Comparison of ENCODE assay signal across 1 cellular context in the genomic region with DNA sequence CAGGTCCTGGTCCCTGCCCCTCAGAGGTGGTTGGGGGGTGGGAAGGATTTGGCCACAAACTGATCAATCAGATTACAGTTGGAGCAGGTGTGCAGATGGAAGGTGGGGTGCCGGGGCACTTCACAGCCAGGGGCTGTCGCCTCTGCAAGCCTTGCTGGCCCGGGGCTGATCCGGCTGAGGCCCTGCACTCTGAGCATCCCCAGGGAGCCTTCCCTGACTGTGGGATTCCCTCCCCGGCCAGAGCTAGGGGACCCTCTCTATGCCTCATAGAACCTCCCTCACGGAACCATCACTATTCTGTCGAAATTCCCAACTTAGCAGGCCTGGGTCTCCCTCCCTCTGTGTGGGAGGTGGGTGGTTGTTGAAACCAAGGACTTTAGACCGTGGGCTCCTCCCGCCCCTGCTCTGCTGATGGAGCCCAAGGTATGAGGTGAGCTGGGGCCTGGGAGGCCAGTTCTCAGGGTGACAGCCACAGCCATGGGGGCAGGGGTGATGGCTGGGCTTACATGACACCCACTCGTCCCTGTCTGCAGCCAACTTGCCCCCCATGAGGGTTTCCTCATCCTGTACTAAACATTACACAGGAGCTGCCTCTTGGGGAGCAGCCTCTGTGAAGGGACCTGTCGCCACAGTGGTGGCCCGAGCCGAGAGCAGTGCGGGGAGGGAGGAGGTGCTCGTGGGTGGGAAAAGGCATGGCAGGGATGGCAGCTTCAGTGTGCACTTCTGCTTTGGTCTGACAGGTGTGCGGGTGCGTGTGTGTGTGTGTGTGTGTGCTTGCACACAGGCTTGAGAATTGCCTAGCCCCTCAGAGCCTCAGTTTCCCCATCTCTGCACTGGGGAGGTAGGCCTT.
TF ChIP-seq lines count a peak whose summit lies in the region.

No MANE protein-coding gene starts in this region.

TF ChIP-seq in liver, 16 proteins besides CTCF, POLR2A, EP300 and RAD21:
- TF ChIP-seq EGR1 (IDR thresholded peaks at IDR 0.05; ENCODE audit: low read depth in 2 of 2) (peak in 1 of 2 donors; percentile 36), REST (IDR thresholded peaks at IDR 0.05) (peak; percentile 40), SP1 (IDR thresholded peaks at IDR 0.05) (peak; percentile 34), HNF4A (conservative IDR thresholded peaks at IDR 0.05) (peak; percentile 69 to 72), FOXA2 (IDR thresholded peaks at IDR 0.05) (no peak), YY1 (IDR thresholded peaks at IDR 0.05) (no peak), TAF1 (conservative IDR thresholded peaks at IDR 0.05) (no peak), JUND (IDR thresholded peaks at IDR 0.05) (no peak)
